8 cellular contexts compared by ENCODE assay signal in genomic region chr12:54182086-54182485, GRCh38.
"Had no signal": no experiment of that assay in that cellular context is flagged by ENCODE, and none has a peak within 500 bp of the region (broad histone marks: within the 10 kb centered on the region; RNA-seq: fewer than 3 reads in every experiment).

No MANE protein-coding gene starts in this region.

- FAIRE-seq: G401.6, GM12878, GM12891, GM12892, GM18507, GM19239 had no signal

- ATAC-seq: GM12878 had no signal

- DNase-seq: GDM1, GF-D8 had no signal

- H3K4me3 ChIP-seq: GM12878 had no signal
